Comparison of ENCODE assay signal across 21 cellular contexts in the genomic region with DNA sequence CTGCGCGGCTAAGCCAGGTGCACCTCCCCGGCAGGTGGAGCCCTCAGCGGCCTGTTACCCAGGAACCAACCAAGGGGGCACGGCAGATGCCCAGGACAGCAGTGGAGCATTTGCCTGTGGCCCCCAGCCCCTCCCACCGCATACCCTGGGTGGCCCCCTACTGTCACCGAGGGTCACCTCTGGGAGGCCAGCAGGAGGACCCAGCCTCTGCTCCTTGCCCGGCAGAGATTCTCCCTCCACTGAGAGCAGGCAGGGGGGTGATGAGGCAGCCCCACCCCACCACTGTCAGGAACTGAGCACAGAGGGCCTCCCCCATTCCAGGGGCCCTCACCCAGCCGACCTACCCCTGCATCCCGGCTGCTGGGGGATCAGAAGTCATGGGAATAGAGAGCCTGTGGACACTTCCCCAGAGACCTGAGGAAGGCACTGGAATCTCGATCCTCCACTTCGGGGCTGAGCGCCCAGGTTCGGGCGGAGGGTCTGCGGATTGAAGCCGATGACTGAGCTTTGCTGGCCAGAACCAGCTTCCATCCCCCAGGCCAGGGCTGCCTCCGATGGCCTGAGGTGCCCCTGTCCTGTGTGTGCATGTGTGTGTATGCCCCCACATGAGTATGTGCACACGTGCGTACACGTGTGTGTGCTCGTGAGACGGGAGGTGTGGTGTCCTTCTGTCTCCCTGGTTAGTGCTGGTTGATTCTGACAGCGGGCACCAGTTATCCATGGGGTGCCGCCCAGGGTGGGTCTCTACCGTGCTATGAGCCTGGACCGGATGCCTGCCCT. TPM values are rescaled to one million over a fixed set of nuclear protein-coding genes. Genes with fewer than 3 reads are reported as not detected.
DNase-seq lines count a peak whose midpoint lies in the region; ATAC-seq and TF ChIP-seq lines count a peak whose summit lies in the region.
"Had no signal": no experiment of that assay in that cellular context is flagged by ENCODE, and none has a peak within 500 bp of the region (broad histone marks: within the 10 kb centered on the region; RNA-seq: fewer than 3 reads in every experiment).

A gene with protein sequence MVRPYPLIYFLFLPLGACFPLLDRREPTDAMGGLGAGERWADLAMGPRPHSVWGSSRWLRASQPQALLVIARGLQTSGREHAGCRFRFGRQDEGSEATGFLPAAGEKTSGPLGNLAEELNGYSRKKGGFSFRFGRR (minus strand): TSS at position 580 of the 780 bp plus-strand sequence. CDS start 2,974 bp downstream, outside the sequence.

- POLR2A ChIA-PET in RWPE1 (lab: Yijun Ruan, JAX; ENCODE audit: low non-redundant PET) = interaction anchor here (0.7 kb wide), 1 partner anchor 78 kb away, joined by 3 read pairs; no protein-coding TSS in a partner anchor

- peak within 1 kb of the TSS; percentile 34 for H2BK15ac ChIP-seq in mesenchymal stem cell (ENCODE audit: low read depth, poor library complexity, severe bottlenecking)

- H2BK12ac ChIP-seq in mesenchymal stem cell (ENCODE audit: low read length in 2 of 2) = no peak within 1 kb of the TSS

- DNase-seq in DMS 273 (lab: John Stamatoyannopoulos, UW; ENCODE audit: unreplicated experiment) = peak; percentile 32
- DNase-seq in DMS 273 treated with DMSO at 0.1 percent for 48 hours (lab: John Stamatoyannopoulos, UW) = no peak
- peak; percentile 69 for DNase-seq in H7
- no peak for DNase-seq in RWPE1 (ENCODE audit: low spot score)
- no peak for DNase-seq in mesenchymal stem cell
- DNase-seq in substantia nigra (lab: John Stamatoyannopoulos, UW) = no peak
- DNase-seq in hippocampal formation (lab: John Stamatoyannopoulos, UW) = no peak
- DNase-seq: esophagus squamous epithelium; head of caudate nucleus; MV-4-11; natural killer cell; NCI-H2081 treated with DMSO at 0.1 percent for 48 hours; NK-92 treated with Interleukin-12 subunit alpha and Interleukin-12 subunit beta, amount 100 ng/mL, for 24 hours; SHP77 treated with DMSO at 0.1 percent for 48 hours; T-helper 2 cell; transverse colon had no signal

- no peak within 1 kb of the TSS for H3K4ac ChIP-seq in mesenchymal stem cell (ENCODE audit: low read depth in 1 of 2, low read length in 2 of 2)

- WGBS in mesenchymal stem cell = 83% methylated on average over 27 of the region's 27 CpGs

- no peak within 1 kb of the TSS for H2BK5ac ChIP-seq in mesenchymal stem cell (ENCODE audit: low read depth, low read length, poor library complexity, severe bottlenecking)

- no peak within 1 kb of the TSS for H2BK120ac ChIP-seq in mesenchymal stem cell (ENCODE audit: low read depth, low read length)

- no peak within 1 kb of the TSS for H3K9ac ChIP-seq in mesenchymal stem cell (ENCODE audit: low read length)

- H3K27me3 ChIP-seq in H7 (ENCODE audit: control insufficient read depth, insufficient read depth, low read length) (no peaks in the 10 kb centered on the region), mesenchymal stem cell (ENCODE audit: control insufficient read depth in 1 of 2, insufficient read depth in 1 of 2, low read length in 2 of 2) (peaks cover 9 to 26% of the 10 kb centered on the region in 2 experiments)
- H3K27me3 ChIP-seq: cardiac muscle cell had no signal

- peaks cover 13% of the 10 kb centered on the region for H3K4me1 ChIP-seq in mesenchymal stem cell (ENCODE audit: control insufficient read depth, insufficient read depth, low read depth, low read length)

- H2AFZ ChIP-seq in mesenchymal stem cell (ENCODE audit: low read depth, low read length) = no peak within 1 kb of the TSS

- no peaks in the 10 kb centered on the region for H3K9me3 ChIP-seq in mesenchymal stem cell (ENCODE audit: control insufficient read depth, low read length)
- H3K9me3 ChIP-seq: esophagus squamous epithelium, transverse colon had no signal

- H3K23ac ChIP-seq in mesenchymal stem cell (ENCODE audit: low read length in 2 of 2) = no peak within 1 kb of the TSS

- H4K8ac ChIP-seq in mesenchymal stem cell (ENCODE audit: low read length) = no peak within 1 kb of the TSS

- H2AK5ac ChIP-seq in mesenchymal stem cell (ENCODE audit: low read length, severe bottlenecking) = no peak within 1 kb of the TSS

- no peak within 1 kb of the TSS for H4K91ac ChIP-seq in mesenchymal stem cell (ENCODE audit: low read length)

- no peak within 1 kb of the TSS for H3K4me2 ChIP-seq in mesenchymal stem cell (ENCODE audit: low read length, poor library complexity, severe bottlenecking)

- TF ChIP-seq CTCF in RWPE1 (conservative IDR thresholded peaks at IDR 0.05; ENCODE audit: low read depth) = no peak

- H3K27ac ChIP-seq in RWPE1 (peak within 1 kb of the TSS; percentile 38; the same call in 1 of the 2 replicates), mesenchymal stem cell (ENCODE audit: low read length, poor library complexity, severe bottlenecking) (no peak within 1 kb of the TSS), substantia nigra (ENCODE audit: low read depth, low read length, poor library complexity, severe bottlenecking) (no peak within 1 kb of the TSS)
- H3K27ac ChIP-seq: cardiac muscle cell, esophagus squamous epithelium had no signal

- peaks cover 3% of the 10 kb centered on the region for H3K79me1 ChIP-seq in mesenchymal stem cell (replicated peaks; ENCODE audit: low read length, poor library complexity, severe bottlenecking)

- CTCF ChIA-PET in RWPE1 (lab: Yijun Ruan, JAX) = interaction anchor here (0.6 to 1.7 kb wide), 6 partner anchors 9 to 544 kb away, joined by 3 to 7 read pairs (median 3); no protein-coding TSS in a partner anchor

- peak within 1 kb of the TSS in 1 of 2 experiments; percentile 11 for H3K18ac ChIP-seq in mesenchymal stem cell (ENCODE audit: low read depth in 1 of 2, low read length in 2 of 2)

- no peak for ATAC-seq in GM21360 (IDR thresholded peaks at IDR 0.05; ENCODE audit: unreplicated experiment)
- ATAC-seq: activated T-helper 17 cell treated with anti-CD3 and anti-CD28 coated beads, Interleukin-2, amount 50 U/mL, for 72 hours had no signal

- H3K36me3 ChIP-seq in H7 (replicated peaks; ENCODE audit: control insufficient read depth, insufficient read depth, low read length) (peaks cover 3% of the 10 kb centered on the region), mesenchymal stem cell (ENCODE audit: control insufficient read depth in 1 of 2, insufficient read depth in 2 of 2, low read depth in 1 of 2, low read length in 2 of 2) (peaks cover 32 to 47% of the 10 kb centered on the region in 2 experiments)
- H3K36me3 ChIP-seq: transverse colon had no signal

- H3K4me3 ChIP-seq in H7 (ENCODE audit: insufficient read depth, low read depth, low read length) (no peak within 1 kb of the TSS), mesenchymal stem cell (ENCODE audit: insufficient read depth in 1 of 2, low read depth in 1 of 2, low read length in 2 of 2) (no peak within 1 kb of the TSS)
- H3K4me3 ChIP-seq: cardiac muscle cell, esophagus squamous epithelium, transverse colon had no signal

- H3K14ac ChIP-seq in mesenchymal stem cell (ENCODE audit: low read length in 2 of 2) = peak within 1 kb of the TSS in 1 of 2 experiments; percentile 26

RNA-seq across cellular contexts. Expression of the gene that starts here (rescaled TPM):
- not detected in 2 replicates for total RNA-seq in H7 (2014; rRNA removed; shearing (Covaris generic))
- polyA plus RNA-seq in mesenchymal stem cell (2013, experiment 1 of 2) = not detected
- polyA plus RNA-seq in mesenchymal stem cell (2013, experiment 2 of 2) = not detected
- total RNA-seq: A172; activated T-helper 17 cell treated with anti-CD3 and anti-CD28 coated beads, Interleukin-2, amount 50 U/mL, for 72 hours; cardiac muscle cell; natural killer cell; pulmonary artery endothelial cell; transverse colon had no signal

Comparison
In these comparisons a context has a peak if more than half of its experiments do, and no peak if none do; other contexts are left out.
1. Peak in DNase-seq in H7; RNA of the gene not detected or under 1 TPM.